1 cellular context compared by ENCODE assay signal in genomic region chr1:16979475-16980327, GRCh38.
TF ChIP-seq lines count a peak whose summit lies in the region.

No MANE protein-coding gene starts in this region.

TF ChIP-seq in HepG2, 621 proteins besides CTCF, POLR2A, EP300 and RAD21:
- TF ChIP-seq ELF1 (CRISPR knock-in tag; IDR thresholded peaks at IDR 0.05) (no peak), ZNF891 (CRISPR knock-in tag; IDR thresholded peaks at IDR 0.05) (no peak), MNT (IDR thresholded peaks at IDR 0.05) (no peak), BORCS8-MEF2B (CRISPR knock-in tag; IDR thresholded peaks at IDR 0.05) (no peak), HNRNPLL (IDR thresholded peaks at IDR 0.05; ENCODE audit: low read depth, low read length, poor library complexity, severe bottlenecking) (no peak)
